6 cellular contexts compared by ENCODE assay signal in the genomic region with DNA sequence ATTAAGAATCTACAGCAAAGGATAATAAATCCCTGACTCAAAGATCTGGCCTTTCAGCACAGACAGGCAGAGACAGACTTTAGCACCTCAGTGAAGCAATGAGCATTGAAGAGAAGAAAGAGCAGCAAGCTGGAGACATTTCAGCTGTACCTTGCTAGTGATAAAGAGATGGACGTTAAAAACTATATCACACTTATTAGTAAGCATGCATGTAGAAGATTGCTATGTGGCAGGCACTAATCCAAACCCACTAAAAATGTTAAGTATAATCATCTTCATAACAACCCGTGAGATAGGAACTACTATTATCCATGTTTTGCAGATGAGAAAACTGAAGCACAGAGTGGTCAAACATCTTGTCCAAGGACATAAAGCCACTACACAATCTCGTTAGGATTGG.
"Had no signal": no experiment of that assay in that cellular context is flagged by ENCODE, and none has a peak within 500 bp of the region (broad histone marks: within the 10 kb centered on the region; RNA-seq: fewer than 3 reads in every experiment).

No MANE protein-coding gene starts in this region.

- H3K4me3 Mint-ChIP-seq: IgD-negative memory B cell had no signal

- H3K27ac Mint-ChIP-seq: IgD-negative memory B cell had no signal

- DNase-seq: KBM-7, KG1 had no signal

- H3K4me2 ChIP-seq: KMS-11 had no signal

- H3K27ac ChIP-seq: KMS-11 had no signal

- H3K4me3 ChIP-seq: K562 had no signal

- H3K4me1 Mint-ChIP-seq: IgD-negative memory B cell had no signal

- H3K27me3 Mint-ChIP-seq: IgD-negative memory B cell had no signal

- H3K36me3 Mint-ChIP-seq: IgD-negative memory B cell had no signal

- ATAC-seq: HepG2, K562 had no signal

- H3K9ac ChIP-seq: KMS-11 had no signal
